Comparison of ENCODE assay signal across 8 cellular contexts in genomic region chr10:103800789-103801540, GRCh38. TPM values are rescaled to one million over a fixed set of nuclear protein-coding genes. Genes with fewer than 3 reads are reported as not detected.
A peak's percentile ranks its signal among the peaks of the same experiment; 100 is the strongest.
DNase-seq lines count a peak whose midpoint lies in the region; ATAC-seq, FAIRE-seq and TF ChIP-seq lines count a peak whose summit lies in the region.

No MANE protein-coding gene starts in this region.

- peak overlapping the region; percentile 15; the same call in 1 of the 2 replicates for H2BK5ac ChIP-seq in H1 (ENCODE audit: low read depth, low read length)

- no peaks in the 10 kb centered on the region for H3K9me3 Mint-ChIP-seq in stimulated activated naive B cell treated with anti-CD40 and anti-IgM and Interleukin-4, amounts not matched to agents 10 μg/mL and 1 μg/mL and 100 μg/mL, for 72 hours

- no peaks in the 10 kb centered on the region for H3K36me3 ChIP-seq in SJSA1
- no peaks in the 10 kb centered on the region for H3K36me3 ChIP-seq in H1 (ENCODE audit: control insufficient read depth in 2 of 4, insufficient read depth in 4 of 4, low read length in 3 of 4)
- no peaks in the 10 kb centered on the region for H3K36me3 ChIP-seq in MG63
- H3K36me3 ChIP-seq in brain microvascular endothelial cell (replicated peaks), result no peaks in the 10 kb centered on the region

- H3K79me2 ChIP-seq in H1 (ENCODE audit: control insufficient read depth in 1 of 2, insufficient read depth in 2 of 2, low read length in 2 of 2), result no peaks in the 10 kb centered on the region; a peak in 1 of 4 replicates

- H3K18ac ChIP-seq in H1 (ENCODE audit: extremely low read depth, low read length), result no peak overlapping the region

- H3K23me2 ChIP-seq in H1 (ENCODE audit: low read depth, low read length), result no peaks in the 10 kb centered on the region

- H3K9me3 ChIP-seq in SJSA1 (replicated peaks) (no peaks in the 10 kb centered on the region), H1 (ENCODE audit: insufficient read depth in 2 of 2, low read depth in 1 of 2, low read length in 1 of 2) (no peaks in the 10 kb centered on the region), MG63 (no peaks in the 10 kb centered on the region)

- H2AFZ ChIP-seq in H1 (ENCODE audit: low read length), result no peak overlapping the region

- no peaks in the 10 kb centered on the region for H3K36me3 Mint-ChIP-seq in stimulated activated naive B cell treated with anti-CD40 and anti-IgM and Interleukin-4, amounts not matched to agents 10 μg/mL and 1 μg/mL and 100 μg/mL, for 72 hours

- no peak overlapping the region for H4K8ac ChIP-seq in H1 (ENCODE audit: extremely low read depth, insufficient read depth, low read length)

- H3K27ac ChIP-seq in SJSA1 (no peak overlapping the region), H1 (ENCODE audit: low read depth, low read length) (no peak overlapping the region), brain microvascular endothelial cell (no peak overlapping the region)

- no peak overlapping the region for H2BK20ac ChIP-seq in H1 (ENCODE audit: low read length)

- peak overlapping the region; percentile 40; the same call in 1 of the 2 replicates for H2BK15ac ChIP-seq in H1 (ENCODE audit: low read length)

- no peak overlapping the region for H3K4ac ChIP-seq in H1 (replicated peaks; ENCODE audit: insufficient read length, low read depth, low read length)

- no peak overlapping the region for H3K14ac ChIP-seq in H1 (ENCODE audit: insufficient read length)

- no peak overlapping the region for H2AK5ac ChIP-seq in H1 (ENCODE audit: low read depth, low read length)

- H4K20me1 ChIP-seq in H1 (replicated peaks in 1 of 2; ENCODE audit: control insufficient read depth in 1 of 2, insufficient read depth in 2 of 2, low read length in 2 of 2), result no peaks in the 10 kb centered on the region

- no peak for FAIRE-seq in H1 (lab: Jason Lieb, UNC)

- H4K91ac ChIP-seq in H1 (replicated peaks; ENCODE audit: insufficient read length, low read length), result no peak overlapping the region

- H3K27me3 Mint-ChIP-seq in stimulated activated naive B cell treated with anti-CD40 and anti-IgM and Interleukin-4, amounts not matched to agents 10 μg/mL and 1 μg/mL and 100 μg/mL, for 72 hours, result peaks cover 0 to 4% of the 10 kb centered on the region in 2 donors

- no peak overlapping the region for H2BK12ac ChIP-seq in H1 (ENCODE audit: low read depth, low read length)

- no peak for TF ChIP-seq RAD21 in H1 (IDR thresholded peaks at IDR 0.05 in 1 of 2, conservative IDR thresholded peaks at IDR 0.05 in 1 of 2; ENCODE audit: low read depth in 2 of 2, low read length in 2 of 2)

- TF ChIP-seq EP300 in H1 (IDR thresholded peaks at IDR 0.05; ENCODE audit: borderline replicate concordance in 1 of 2, low read depth in 2 of 2, low read length in 2 of 2), result no peak

- no peak overlapping the region for H3K4me2 ChIP-seq in H1 (ENCODE audit: insufficient read depth in 1 of 2, low read depth in 2 of 2, low read length in 2 of 2)

- no peak overlapping the region for H3K9ac ChIP-seq in H1 (replicated peaks in 1 of 4; ENCODE audit: extremely low read depth in 1 of 4, low read depth in 3 of 4, low read length in 3 of 4)

- H2BK120ac ChIP-seq in H1 (replicated peaks; ENCODE audit: low read depth, low read length), result no peak overlapping the region

- no peak overlapping the region for H3K56ac ChIP-seq in H1 (replicated peaks; ENCODE audit: insufficient read length, low read depth, low read length)

- DNase-seq in SJSA1 (ENCODE audit: low read depth in 1 of 2, low spot score in 2 of 2) (peak; percentile 72 to 85), H1 (ENCODE audit: low read depth in 1 of 2, low spot score in 2 of 2) (no peak), MG63 (no peak), brain microvascular endothelial cell (no peak), mucosa of gallbladder (ENCODE audit: low spot score) (no peak)
- no peak for DNase-seq in stimulated activated naive B cell treated with anti-CD40 and anti-IgM and Interleukin-4, amounts not matched to agents 10 μg/mL and 1 μg/mL and 100 μg/mL, for 72 hours

- CTCF ChIA-PET in H1 (lab: Charles Lee; ENCODE audit: partially characterized antibody), result interaction anchor here (0.8 to 4.3 kb wide), 8 partner anchors 9 to 114 kb away, joined by 3 to 17 read pairs (median 4); partner anchors contain the start of gene SH3PXD2A

- H3K4me1 ChIP-seq in SJSA1 (replicated peaks) (peaks cover 17% of the 10 kb centered on the region), H1 (replicated peaks in 1 of 4; ENCODE audit: control insufficient read depth in 3 of 4, insufficient read depth in 4 of 4, low read length in 3 of 4) (peaks cover 0 to 14% (median 7%) of the 10 kb centered on the region in 4 experiments; a peak in 4 of 7 replicates)

- no peak overlapping the region for H3K4me3 Mint-ChIP-seq in stimulated activated naive B cell treated with anti-CD40 and anti-IgM and Interleukin-4, amounts not matched to agents 10 μg/mL and 1 μg/mL and 100 μg/mL, for 72 hours

- no peaks in the 10 kb centered on the region for H3K79me1 ChIP-seq in H1 (ENCODE audit: low read depth, low read length)

- WGBS in H1 (ENCODE audit: extremely low coverage in 1 of 2, insufficient coverage in 1 of 2, insufficient read length in 1 of 2, insufficient replicate concordance in 2 of 2, low coverage in 1 of 2, low lambda C conversion rate in 2 of 2, missing lambda C conversion rate in 1 of 2), 2 experiments, result 79% methylated on average over 10 of the region's 10 CpGs; no CpG with 5 or more reads in 1 of the 2 experiments

- no peak for TF ChIP-seq CTCF in H1 (IDR thresholded peaks at IDR 0.05; ENCODE audit: control extremely low read depth in 1 of 3, insufficient read depth in 1 of 3, low read depth in 1 of 3, low read length in 3 of 3)
- no peak for TF ChIP-seq CTCF in brain microvascular endothelial cell (IDR thresholded peaks at IDR 0.05; ENCODE audit: low read depth, low read length, missing control alignments)

- H3K4me3 ChIP-seq in SJSA1, result no peak overlapping the region
- H3K4me3 ChIP-seq in H1 (ENCODE audit: extremely low read depth in 1 of 4, insufficient read depth in 2 of 4, low read depth in 3 of 4, low read length in 4 of 4), result no peak overlapping the region
- no peak overlapping the region for H3K4me3 ChIP-seq in MG63
- no peak overlapping the region for H3K4me3 ChIP-seq in brain microvascular endothelial cell (ENCODE audit: low read depth, low read length)

- in situ Hi-C loops in brain microvascular endothelial cell (cut with HindIII; ENCODE audit: low pct_ligation_motif_present, low sequenced_read_pairs), result no loop called here

- H3K27me3 ChIP-seq in SJSA1 (replicated peaks), result no peaks in the 10 kb centered on the region
- no peaks in the 10 kb centered on the region for H3K27me3 ChIP-seq in H1 (replicated peaks in 1 of 4; ENCODE audit: control insufficient read depth in 3 of 4, extremely low read depth in 1 of 4, insufficient read depth in 3 of 4, low read length in 3 of 4)
- no peaks in the 10 kb centered on the region for H3K27me3 ChIP-seq in MG63
- H3K27me3 ChIP-seq in brain microvascular endothelial cell (replicated peaks), result no peaks in the 10 kb centered on the region

- TF ChIP-seq POLR2A in H1 (IDR thresholded peaks at IDR 0.05; ENCODE audit: control extremely low read depth in 1 of 2, low read depth in 2 of 2, low read length in 2 of 2), result no peak

- peak; percentile 83 for ATAC-seq in GM18519 (IDR thresholded peaks at IDR 0.05; ENCODE audit: low FRiP score, unreplicated experiment)
- ATAC-seq in HG02884 (IDR thresholded peaks at IDR 0.05; ENCODE audit: unreplicated experiment), result peak; percentile 98
- peak; percentile 75 to 78 for ATAC-seq in stimulated activated naive B cell treated with anti-CD40 and anti-IgM and Interleukin-4, amounts not matched to agents 10 μg/mL and 1 μg/mL and 100 μg/mL, for 72 hours (replicated peaks)

- no peak overlapping the region for H3K23ac ChIP-seq in H1 (ENCODE audit: insufficient read length)

- H3K27ac Mint-ChIP-seq in stimulated activated naive B cell treated with anti-CD40 and anti-IgM and Interleukin-4, amounts not matched to agents 10 μg/mL and 1 μg/mL and 100 μg/mL, for 72 hours, result no peak overlapping the region

- H4K5ac ChIP-seq in H1 (ENCODE audit: insufficient read length, low read depth, low read length), result no peak overlapping the region

- POLR2A ChIA-PET in H1 (lab: Charles Lee; ENCODE audit: partially characterized antibody), result interaction anchor here (0.6 to 0.9 kb wide), 2 partner anchors 19 to 483 kb away, joined by 3 read pairs; no protein-coding TSS in a partner anchor

- peaks cover 7 to 13% of the 10 kb centered on the region in 2 donors for H3K4me1 Mint-ChIP-seq in stimulated activated naive B cell treated with anti-CD40 and anti-IgM and Interleukin-4, amounts not matched to agents 10 μg/mL and 1 μg/mL and 100 μg/mL, for 72 hours

TF ChIP-seq in H1, 55 proteins besides CTCF, POLR2A, EP300 and RAD21:
- TF ChIP-seq RXRA (IDR thresholded peaks at IDR 0.05; ENCODE audit: insufficient read depth, low read depth, low read length), result no peak
- TF ChIP-seq CHD2 (IDR thresholded peaks at IDR 0.05; ENCODE audit: low read length), result no peak
- TF ChIP-seq TCF12 (IDR thresholded peaks at IDR 0.05; ENCODE audit: low read depth, low read length), result no peak
- no peak for TF ChIP-seq KDM4A (IDR thresholded peaks at IDR 0.05; ENCODE audit: low read depth, low read length, severe bottlenecking)
- no peak for TF ChIP-seq CEBPB (IDR thresholded peaks at IDR 0.05; ENCODE audit: low read depth, low read length)
- TF ChIP-seq E2F6 (IDR thresholded peaks at IDR 0.05), result no peak

RNA-seq across cellular contexts. Expression of gene SH3PXD2A, which starts 54.4 kb away (rescaled TPM):
- 10.3 and 13.4 TPM in 2 replicates for total RNA-seq in SJSA1 (2014; rRNA removed; shearing (Covaris generic))
- 15.3 and 16.3 TPM in 2 replicates for total RNA-seq in H1 (2021; fragmentation: NEBNext Ultra II Directional; extraction: Animal tissue kit (Norgen Biotek cat#: 25700))
- 5.4 and 7.9 TPM in 2 replicates for polyA plus RNA-seq in H1 (2011; rRNA removed)
- polyA plus RNA-seq in H1 (2011; cell fraction: cytosol; rRNA removed), result 8.8 TPM
- 18.7 TPM for polyA plus RNA-seq in H1 (2011; cell fraction: nucleus; rRNA removed)
- 7.5 to 10.9 TPM (median 9.6 TPM) in 4 replicates for polyA plus RNA-seq in H1 (2012, experiment 1 of 2)
- polyA plus RNA-seq in H1 (2012, experiment 2 of 2), result 5.7 TPM
- 6.2 TPM for polyA plus RNA-seq in H1 (2013, experiment 1 of 2)
- 6.0 TPM for polyA plus RNA-seq in H1 (2013, experiment 2 of 2)
- polyA minus RNA-seq in H1 (2011; rRNA and poly(A)+ RNA removed), result 5.6 TPM in 2 replicates
- 7.1 TPM for polyA minus RNA-seq in H1 (2011; cell fraction: cytosol; rRNA and poly(A)+ RNA removed)
- polyA minus RNA-seq in H1 (2011; cell fraction: nucleus; rRNA and poly(A)+ RNA removed), result 4.9 TPM
- total RNA-seq in MG63 (2014; rRNA removed; shearing (Covaris generic); ENCODE audit: low replicate concordance), result 19.2 and 21.1 TPM in 2 replicates
- 62.3 TPM for total RNA-seq in mucosa of gallbladder

Comparison
In these comparisons a context has a peak if more than half of its experiments do, and no peak if none do; other contexts are left out.
1. DNase-seq: peak in SJSA1 (2 of 2); none in H1 (0 of 2), stimulated activated naive B cell treated with anti-CD40 and anti-IgM and Interleukin-4, amounts not matched to agents 10 μg/mL and 1 μg/mL and 100 μg/mL, for 72 hours (single experiment), MG63 (single experiment), brain microvascular endothelial cell (single experiment) and mucosa of gallbladder (single experiment).
2. Peak in every context shown above with its lines, with median percentiles within 50 percentile points of each other: ATAC-seq.